In the genomic region with DNA sequence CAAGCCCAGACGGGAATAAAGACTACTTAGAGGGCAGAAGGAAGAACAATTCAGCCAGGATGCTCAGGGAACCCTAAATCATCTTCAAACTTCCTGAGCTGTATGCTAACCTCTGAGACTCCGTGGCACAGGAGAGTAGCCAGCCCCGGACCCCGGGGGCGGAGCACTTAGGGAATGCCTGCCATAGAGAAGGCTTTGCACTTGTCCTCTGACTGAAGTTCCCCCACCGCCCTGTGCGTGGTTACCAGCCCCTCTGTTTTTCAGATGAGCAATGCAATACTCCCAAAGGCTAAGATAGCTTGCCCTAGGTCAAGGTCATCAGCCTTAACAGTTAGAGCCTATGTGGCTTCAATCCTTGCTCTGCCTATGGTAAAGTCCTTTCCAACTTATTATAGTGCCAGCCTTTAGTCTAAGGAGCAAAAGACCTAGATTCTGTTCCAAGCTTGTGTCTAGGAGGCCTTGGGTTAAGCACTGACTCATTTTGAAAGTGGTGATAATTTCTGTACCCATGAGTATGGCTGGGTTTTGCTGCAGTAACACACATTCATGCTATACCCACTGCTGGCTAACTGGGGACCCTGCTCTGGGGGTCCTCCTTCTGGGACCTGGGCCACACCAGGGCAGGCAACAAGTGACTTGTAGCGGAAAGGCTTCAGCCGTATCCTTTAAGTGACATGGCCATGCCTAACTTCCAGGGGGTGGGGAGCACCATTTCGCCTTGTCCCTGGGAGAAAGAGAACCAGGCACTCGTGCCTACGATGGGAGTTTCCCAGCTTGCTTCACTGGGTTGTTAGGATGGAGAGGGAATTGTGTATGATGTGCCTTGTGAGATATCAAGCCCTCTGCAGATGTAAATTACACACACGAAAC, we compare ENCODE assay signal across 23 cellular contexts.
DNase-seq lines count a peak whose midpoint lies in the region; ATAC-seq and TF ChIP-seq lines count a peak whose summit lies in the region.
"Had no signal": no experiment of that assay in that cellular context is flagged by ENCODE, and none has a peak within 500 bp of the region (broad histone marks: within the 10 kb centered on the region; RNA-seq: fewer than 3 reads in every experiment).

No MANE protein-coding gene starts in this region.

- H3K79me2 ChIP-seq in osteoblast (ENCODE audit: insufficient read depth, low read length) = no peaks in the 10 kb centered on the region

- H3K27me3 Mint-ChIP-seq in activated T-helper 17 cell treated with anti-CD3 and anti-CD28 coated beads, Interleukin-2, amount 50 U/mL, for 72 hours = no peaks in the 10 kb centered on the region

- H3K27me3 ChIP-seq in osteoblast (ENCODE audit: insufficient read depth, low read length) (peaks cover 5% of the 10 kb centered on the region), upper lobe of right lung (peaks cover 8% of the 10 kb centered on the region)
- H3K27me3 ChIP-seq: uterus had no signal

- H3K4me1 ChIP-seq in osteoblast (ENCODE audit: insufficient read depth, low read length) (no peaks in the 10 kb centered on the region), upper lobe of right lung (no peaks in the 10 kb centered on the region)
- H3K4me1 ChIP-seq: prostate gland, uterus had no signal

- intact Hi-C loops in upper lobe of right lung (cut with DNase I) = no loop called here

- peak; percentile 90 for ATAC-seq in activated T-helper 17 cell treated with anti-CD3 and anti-CD28 coated beads, Interleukin-2, amount 50 U/mL, for 72 hours (replicated peaks)
- no peak for ATAC-seq in upper lobe of right lung
- ATAC-seq: CD8-positive, alpha-beta T cell had no signal

- H3K4me3 Mint-ChIP-seq in activated T-helper 17 cell treated with anti-CD3 and anti-CD28 coated beads, Interleukin-2, amount 50 U/mL, for 72 hours = no peak overlapping the region
- H3K4me3 Mint-ChIP-seq: activated CD4-positive, alpha-beta memory T cell treated with anti-CD3 and anti-CD28 coated beads, Interleukin-2, amount 10 ng/mL, durations not matched to agents 7 days and 5 days; activated naive CD4-positive, alpha-beta T cell treated with anti-CD3 and anti-CD28 coated beads for 36 hours; B cell; CD8-positive, alpha-beta T cell; H9; mesothelial cell of epicardium; T-helper 1 cell treated with Interleukin-12 subunit alpha and Interleukin-12 subunit beta and Interleukin-4 antibody, amounts not matched to agents 30 μg/mL and 1 μg/mL, for 36 hours had no signal

- H3K9me3 Mint-ChIP-seq in activated T-helper 17 cell treated with anti-CD3 and anti-CD28 coated beads, Interleukin-2, amount 50 U/mL, for 72 hours = no peaks in the 10 kb centered on the region
- H3K9me3 Mint-ChIP-seq: activated naive CD4-positive, alpha-beta T cell treated with anti-CD3 and anti-CD28 coated beads for 36 hours; CD8-positive, alpha-beta T cell; H9; mesothelial cell of epicardium had no signal

- H3K36me3 Mint-ChIP-seq in activated T-helper 17 cell treated with anti-CD3 and anti-CD28 coated beads, Interleukin-2, amount 50 U/mL, for 72 hours (ENCODE audit: low read depth) = no peaks in the 10 kb centered on the region
- H3K36me3 Mint-ChIP-seq: CD8-positive, alpha-beta T cell; mesothelial cell of epicardium had no signal

- H3K4me1 Mint-ChIP-seq in activated T-helper 17 cell treated with anti-CD3 and anti-CD28 coated beads, Interleukin-2, amount 50 U/mL, for 72 hours = peaks cover 4% of the 10 kb centered on the region
- H3K4me1 Mint-ChIP-seq: B cell, mesothelial cell of epicardium had no signal

- H3K27ac ChIP-seq in osteoblast (ENCODE audit: low read depth, low read length) = no peak overlapping the region
- H3K27ac ChIP-seq in upper lobe of right lung = no peak overlapping the region
- H3K27ac ChIP-seq: brain microvascular endothelial cell, prostate gland, uterus had no signal

- peak; percentile 60 for DNase-seq in activated effector memory CD4-positive, alpha-beta T cell treated with anti-CD3 and anti-CD28 coated beads, Interleukin-2, amount 50 U/mL, for 16 hours
- no peak for DNase-seq in activated effector memory CD4-positive, alpha-beta T cell treated with Interleukin-2 at 50 U/mL for 16 hours
- peak; percentile 74 for DNase-seq in osteoblast (ENCODE audit: insufficient read length, low spot score, missing footprints)
- DNase-seq in upper lobe of right lung = peak; percentile 40
- no peak for DNase-seq in OCI-M2 (lab: John Stamatoyannopoulos, UW; ENCODE audit: unreplicated experiment)
- no peak for DNase-seq in NCI-H2196 treated with DMSO at 0.1 percent for 48 hours (lab: John Stamatoyannopoulos, UW; ENCODE audit: unreplicated experiment)
- DNase-seq: ACHN; activated naive CD4-positive, alpha-beta T cell treated with anti-CD3 and anti-CD28 coated beads for 36 hours; amniotic stem cell; brain microvascular endothelial cell; CD8-positive, alpha-beta T cell; DMS 273 treated with DMSO at 0.1 percent for 48 hours; H9; NCI-H146; NCI-H2107; stimulated activated CD4-positive, alpha-beta T cell treated with anti-CD3 and anti-CD28 coated beads, Interleukin-4, amount 100 ng/mL, for 24 hours; uterus had no signal

- no peaks in the 10 kb centered on the region for H4K20me1 ChIP-seq in osteoblast (ENCODE audit: insufficient read depth, low read length)

- no peak overlapping the region for H2AFZ ChIP-seq in osteoblast (ENCODE audit: low read length)

- H3K4me3 ChIP-seq in osteoblast (ENCODE audit: insufficient read depth, low read length) (no peak overlapping the region), upper lobe of right lung (no peak overlapping the region)
- H3K4me3 ChIP-seq: prostate gland, uterus had no signal

- H3K27ac Mint-ChIP-seq in activated T-helper 17 cell treated with anti-CD3 and anti-CD28 coated beads, Interleukin-2, amount 50 U/mL, for 72 hours = no peak overlapping the region
- H3K27ac Mint-ChIP-seq: activated CD4-positive, alpha-beta memory T cell treated with anti-CD3 and anti-CD28 coated beads, Interleukin-2, amount 10 ng/mL, durations not matched to agents 7 days and 5 days; activated naive CD4-positive, alpha-beta T cell treated with anti-CD3 and anti-CD28 coated beads for 36 hours; B cell; CD8-positive, alpha-beta T cell; H9; mesothelial cell of epicardium; T-helper 1 cell treated with Interleukin-12 subunit alpha and Interleukin-12 subunit beta and Interleukin-4 antibody, amounts not matched to agents 30 μg/mL and 1 μg/mL, for 36 hours had no signal

- H3K4me2 ChIP-seq in osteoblast (ENCODE audit: insufficient read depth, low read length) = no peak overlapping the region

- H3K9me3 ChIP-seq in osteoblast (ENCODE audit: low read depth, low read length) (no peaks in the 10 kb centered on the region), upper lobe of right lung (no peaks in the 10 kb centered on the region)
- H3K9me3 ChIP-seq: prostate gland, uterus had no signal

- no peak for TF ChIP-seq CTCF in osteoblast (IDR thresholded peaks at IDR 0.05; ENCODE audit: extremely low read depth, low read depth, low read length)
- TF ChIP-seq CTCF in upper lobe of right lung (IDR thresholded peaks at IDR 0.05) = no peak

- H3K36me3 ChIP-seq in osteoblast (ENCODE audit: insufficient read depth, low read length) = no peaks in the 10 kb centered on the region
- H3K36me3 ChIP-seq in upper lobe of right lung = no peaks in the 10 kb centered on the region
- H3K36me3 ChIP-seq: brain microvascular endothelial cell, prostate gland, uterus had no signal

Comparison
In these comparisons a context has a peak if more than half of its experiments do, and no peak if none do; other contexts are left out.
1. DNase-seq: peak in activated effector memory CD4-positive, alpha-beta T cell treated with anti-CD3 and anti-CD28 coated beads, Interleukin-2, amount 50 U/mL, for 16 hours (single experiment), osteoblast (single experiment) and upper lobe of right lung (single experiment); none in activated effector memory CD4-positive, alpha-beta T cell treated with Interleukin-2 at 50 U/mL for 16 hours (single experiment), OCI-M2 (single experiment) and NCI-H2196 treated with DMSO at 0.1 percent for 48 hours (single experiment).